ENCODE assay signal across 8 cellular contexts in genomic region chr11:124070906-124071621, GRCh38. TPM values are rescaled to one million over a fixed set of nuclear protein-coding genes. Genes with fewer than 3 reads are reported as not detected.
DNase-seq lines count a peak whose midpoint lies in the region; ATAC-seq and FAIRE-seq lines count a peak whose summit lies in the region.

No MANE protein-coding gene starts in this region.

- no peak overlapping the region for H3K27ac ChIP-seq in CD4-positive, CD25-positive, alpha-beta regulatory T cell (ENCODE audit: insufficient read depth, low read length, poor library complexity, severe bottlenecking)

- POLR2A ChIA-PET in naive thymus-derived CD8-positive, alpha-beta T cell (lab: Charles Lee), result no interaction called here

- H3K4me3 ChIP-seq in CD4-positive, CD25-positive, alpha-beta regulatory T cell (ENCODE audit: low read depth, low read length), result no peak overlapping the region

- H3K27me3 Mint-ChIP-seq in CD4-positive, CD25-positive, alpha-beta regulatory T cell, result peaks cover 24% of the 10 kb centered on the region
- H3K27me3 Mint-ChIP-seq in naive thymus-derived CD8-positive, alpha-beta T cell, result peaks cover 28 to 81% (median 49%) of the 10 kb centered on the region in 5 donors

- peaks cover 0 to 7% (median under 1%) of the 10 kb centered on the region in 4 donors for H3K4me1 Mint-ChIP-seq in CD4-positive, CD25-positive, alpha-beta regulatory T cell
- peaks cover 2 to 14% (median 11%) of the 10 kb centered on the region in 4 donors for H3K4me1 Mint-ChIP-seq in naive thymus-derived CD8-positive, alpha-beta T cell

- H3K4me3 Mint-ChIP-seq in CD4-positive, CD25-positive, alpha-beta regulatory T cell, result no peak overlapping the region
- peak overlapping the region in 1 of 10 donors; percentile 37 for H3K4me3 Mint-ChIP-seq in naive thymus-derived CD8-positive, alpha-beta T cell

- H3K9me3 Mint-ChIP-seq in CD4-positive, CD25-positive, alpha-beta regulatory T cell, result peaks cover 0 to 2% (median 0%) of the 10 kb centered on the region in 7 donors
- H3K9me3 Mint-ChIP-seq in naive thymus-derived CD8-positive, alpha-beta T cell, result no peaks in the 10 kb centered on the region

- FAIRE-seq in endometrium (lab: Jason Lieb, UNC), result peak; percentile 88

- H3K36me3 Mint-ChIP-seq in CD4-positive, CD25-positive, alpha-beta regulatory T cell, result no peaks in the 10 kb centered on the region
- no peaks in the 10 kb centered on the region for H3K36me3 Mint-ChIP-seq in naive thymus-derived CD8-positive, alpha-beta T cell

- no peaks in the 10 kb centered on the region for H3K4me1 ChIP-seq in CD4-positive, CD25-positive, alpha-beta regulatory T cell (ENCODE audit: control insufficient read depth, insufficient read depth, low read length, poor library complexity, severe bottlenecking)

- H3K27ac Mint-ChIP-seq in CD4-positive, CD25-positive, alpha-beta regulatory T cell, result peak overlapping the region in 1 of 3 donors; percentile 33
- H3K27ac Mint-ChIP-seq in naive thymus-derived CD8-positive, alpha-beta T cell, result no peak overlapping the region

- peaks cover 7% of the 10 kb centered on the region for H3K27me3 ChIP-seq in CD4-positive, CD25-positive, alpha-beta regulatory T cell (ENCODE audit: control insufficient read depth, insufficient read depth, low read length)

- no peaks in the 10 kb centered on the region for H3K36me3 ChIP-seq in CD4-positive, CD25-positive, alpha-beta regulatory T cell (ENCODE audit: control insufficient read depth, insufficient read depth, low read length)

- H3K9me3 ChIP-seq in CD4-positive, CD25-positive, alpha-beta regulatory T cell (ENCODE audit: control insufficient read depth in 2 of 2, low read length in 2 of 2), result no peaks in the 10 kb centered on the region

- ATAC-seq in CD4-positive, CD25-positive, alpha-beta regulatory T cell (ENCODE audit: low read depth in 2 of 2), result no peak
- peak; percentile 74 for ATAC-seq in GM19035 (IDR thresholded peaks at IDR 0.05; ENCODE audit: unreplicated experiment)
- peak; percentile 84 for ATAC-seq in HG03196 (IDR thresholded peaks at IDR 0.05; ENCODE audit: unreplicated experiment)
- no peak for ATAC-seq in naive thymus-derived CD8-positive, alpha-beta T cell
- ATAC-seq in stimulated activated naive CD8-positive, alpha-beta T cell treated with anti-CD3 and anti-CD28 coated beads, Interleukin-15, Interleukin-2, amounts not matched to agents 100 U/mL and 50 U/mL, for 24 hours, result peak; percentile 52

- peak; percentile 33 to 78 (median 53) for DNase-seq in CD4-positive, CD25-positive, alpha-beta regulatory T cell
- DNase-seq in NCI-H82 (lab: John Stamatoyannopoulos, UW), result peak; percentile 78
- peak; percentile 84 for DNase-seq in activated CD8-positive, alpha-beta memory T cell treated with anti-CD3 and anti-CD28 coated beads for 24 hours
- DNase-seq in naive thymus-derived CD8-positive, alpha-beta T cell, result peak; percentile 24 to 71 (median 56)
- peak; percentile 70 for DNase-seq in stimulated activated naive CD8-positive, alpha-beta T cell treated with anti-CD3 and anti-CD28 coated beads, Interleukin-15, Interleukin-2, amounts not matched to agents 100 U/mL and 50 U/mL, for 24 hours

RNA-seq across cellular contexts. Expression of gene OR10G7, which starts 29.9 kb away (rescaled TPM):
- total RNA-seq in CD4-positive, CD25-positive, alpha-beta regulatory T cell, result not detected
- not detected for polyA plus RNA-seq in CD4-positive, CD25-positive, alpha-beta regulatory T cell
- total RNA-seq in naive thymus-derived CD8-positive, alpha-beta T cell, result not detected
- polyA plus RNA-seq in naive thymus-derived CD8-positive, alpha-beta T cell, result not detected

RNA-seq across cellular contexts. Expression of gene VWA5A, which starts 44.2 kb away (rescaled TPM):
- 6.9 TPM for total RNA-seq in CD4-positive, CD25-positive, alpha-beta regulatory T cell
- polyA plus RNA-seq in CD4-positive, CD25-positive, alpha-beta regulatory T cell, result 10 to 100 TPM; 16.6 to 24.5 (median 19.0) TPM
- total RNA-seq in naive thymus-derived CD8-positive, alpha-beta T cell, result 1 to 10 TPM; 7.9 to 8.9 TPM
- 10 to 100 TPM in 1 of 3 donors, 1 to 10 TPM in 2; 5.8 to 10.8 (median 9.1) TPM for polyA plus RNA-seq in naive thymus-derived CD8-positive, alpha-beta T cell

RNA-seq across cellular contexts. Expression of gene OR10G8, which starts 44.5 kb away (rescaled TPM):
- not detected for total RNA-seq in CD4-positive, CD25-positive, alpha-beta regulatory T cell
- not detected for polyA plus RNA-seq in CD4-positive, CD25-positive, alpha-beta regulatory T cell
- not detected for total RNA-seq in naive thymus-derived CD8-positive, alpha-beta T cell
- polyA plus RNA-seq in naive thymus-derived CD8-positive, alpha-beta T cell, result not detected

RNA-seq across cellular contexts. Expression of gene OR10G9, which starts 48.3 kb away (rescaled TPM):
- total RNA-seq in CD4-positive, CD25-positive, alpha-beta regulatory T cell, result not detected
- not detected for polyA plus RNA-seq in CD4-positive, CD25-positive, alpha-beta regulatory T cell
- total RNA-seq in naive thymus-derived CD8-positive, alpha-beta T cell, result not detected
- not detected for polyA plus RNA-seq in naive thymus-derived CD8-positive, alpha-beta T cell

RNA-seq across cellular contexts. Expression of gene OR10G4, which starts 58.3 kb away (rescaled TPM):
- total RNA-seq in CD4-positive, CD25-positive, alpha-beta regulatory T cell, result not detected
- not detected for polyA plus RNA-seq in CD4-positive, CD25-positive, alpha-beta regulatory T cell
- total RNA-seq in naive thymus-derived CD8-positive, alpha-beta T cell, result not detected
- not detected for polyA plus RNA-seq in naive thymus-derived CD8-positive, alpha-beta T cell

Comparison
In these comparisons a context has a peak if more than half of its experiments do, and no peak if none do; other contexts are left out.
1. ATAC-seq: peak in GM19035 (single experiment), HG03196 (single experiment) and stimulated activated naive CD8-positive, alpha-beta T cell treated with anti-CD3 and anti-CD28 coated beads, Interleukin-15, Interleukin-2, amounts not matched to agents 100 U/mL and 50 U/mL, for 24 hours (single experiment); none in CD4-positive, CD25-positive, alpha-beta regulatory T cell (0 of 2) and naive thymus-derived CD8-positive, alpha-beta T cell (0 of 2).
2. Peak in every context shown above with its lines, with median percentiles within 50 percentile points of each other: DNase-seq.